Comparison of ENCODE assay signal across 8 cellular contexts in genomic region chr11:61791737-61792309, GRCh38. TPM values are rescaled to one million over a fixed set of nuclear protein-coding genes. Genes with fewer than 3 reads are reported as not detected.
DNase-seq lines count a peak whose midpoint lies in the region; ATAC-seq, FAIRE-seq and TF ChIP-seq lines count a peak whose summit lies in the region.

No MANE protein-coding gene starts in this region.

- 6% methylated on average over 13 of the region's 14 CpGs for WGBS in mammary epithelial cell (ENCODE audit: low coverage, missing lambda C conversion rate)

- no peaks in the 10 kb centered on the region for H3K9me3 ChIP-seq in RWPE2 (ENCODE audit: severe bottlenecking)
- no peaks in the 10 kb centered on the region for H3K9me3 ChIP-seq in mammary epithelial cell (replicated peaks; ENCODE audit: insufficient read depth, low read length)
- H3K9me3 ChIP-seq in iPS-18c (ENCODE audit: control insufficient read depth, insufficient read depth, low read length): no peaks in the 10 kb centered on the region

- peak overlapping the region; percentile 89 to 96 (median 95) for H3K4me3 Mint-ChIP-seq in IgD-negative memory B cell

- H3K27me3 Mint-ChIP-seq in IgD-negative memory B cell: no peaks in the 10 kb centered on the region

- peaks cover 14 to 17% (median 16%) of the 10 kb centered on the region in 3 donors for H3K4me1 Mint-ChIP-seq in IgD-negative memory B cell

- no peaks in the 10 kb centered on the region for H3K9me3 Mint-ChIP-seq in IgD-negative memory B cell

- no peak for TF ChIP-seq CTCF in AG09319 (IDR thresholded peaks at IDR 0.05; ENCODE audit: low read depth, low read length)
- no peak for TF ChIP-seq CTCF in RWPE2 (IDR thresholded peaks at IDR 0.05; ENCODE audit: poor library complexity, severe bottlenecking)
- no peak for TF ChIP-seq CTCF in mammary epithelial cell (conservative IDR thresholded peaks at IDR 0.05 in 1 of 2, IDR thresholded peaks at IDR 0.05 in 1 of 2; ENCODE audit: extremely low read depth in 1 of 2, insufficient read depth in 1 of 2, low read depth in 1 of 2, low read length in 2 of 2)
- no peak for TF ChIP-seq CTCF in D721Med (IDR thresholded peaks at IDR 0.05; ENCODE audit: insufficient read depth, missing control alignments)

- H3K36me3 Mint-ChIP-seq in IgD-negative memory B cell: no peaks in the 10 kb centered on the region

- CTCF ChIA-PET in mammary epithelial cell (lab: Charles Lee; ENCODE audit: low non-redundant PET): interaction anchor here (0.6 kb wide), 1 partner anchor 231 kb away, joined by 5 read pairs; no protein-coding TSS in a partner anchor

- H3K9ac ChIP-seq in mammary epithelial cell (ENCODE audit: insufficient read depth, low read length): peak overlapping the region; percentile 99

- H3K27ac ChIP-seq in RWPE2 (ENCODE audit: poor library complexity, severe bottlenecking) (peak overlapping the region; percentile 79), mammary epithelial cell (ENCODE audit: insufficient read depth, low read depth, low read length) (peak overlapping the region; percentile 96)

- H3K4me1 ChIP-seq in RWPE2 (ENCODE audit: insufficient read depth, poor library complexity, severe bottlenecking): peaks cover 10% of the 10 kb centered on the region
- H3K4me1 ChIP-seq in mammary epithelial cell (ENCODE audit: insufficient read depth, low read length): peaks cover 13% of the 10 kb centered on the region

- H3K27me3 ChIP-seq in RWPE2 (ENCODE audit: insufficient read depth, poor library complexity, severe bottlenecking) (no peaks in the 10 kb centered on the region), mammary epithelial cell (ENCODE audit: insufficient read depth, low read length) (no peaks in the 10 kb centered on the region)

- intact Hi-C loops in mammary epithelial cell (cut with micrococcal nuclease) (loop anchor here (1.0 to 5.0 kb wide), 3 partner anchors 36 to 170 kb away; partner anchors contain the start of gene FADS2), sciatic nerve (cut with DNase I) (no loop called here)

- DNase-seq in AG09319 (ENCODE audit: extremely low read depth, low read depth): peak; percentile 75
- peak; percentile 78 for DNase-seq in RWPE2 (ENCODE audit: low spot score)
- DNase-seq in mammary epithelial cell: peak; percentile 85
- DNase-seq in sciatic nerve (ENCODE audit: low spot score): peak; percentile 86
- DNase-seq in D721Med (ENCODE audit: insufficient read length, low spot score): no peak

- dilution Hi-C loops in mammary epithelial cell (cut with HindIII; ENCODE audit: low sequenced_read_pairs): loop anchor here (5.0 kb wide), 1 partner anchor 90 kb away; no protein-coding TSS in a partner anchor

- peak; percentile 32 for ATAC-seq in GM18867 (IDR thresholded peaks at IDR 0.05; ENCODE audit: unreplicated experiment)
- peak; percentile 44 for ATAC-seq in RWPE2 (ENCODE audit: low read depth)
- peak; percentile 77 for ATAC-seq in sciatic nerve

- H2AFZ ChIP-seq in mammary epithelial cell (ENCODE audit: low read depth, low read length): peak overlapping the region; percentile 96

- TSS peak; percentile 85 for BruUV-seq in mammary epithelial cell (replicated peaks; lab: Mats Ljungman, UMichigan)

- peak overlapping the region; percentile 92 for H3K4me2 ChIP-seq in mammary epithelial cell (ENCODE audit: insufficient read depth, low read depth, low read length)

- H3K79me2 ChIP-seq in mammary epithelial cell (ENCODE audit: insufficient read depth, low read length): peaks cover 73% of the 10 kb centered on the region

- H3K36me3 ChIP-seq in RWPE2 (ENCODE audit: low read depth): peaks cover 66% of the 10 kb centered on the region
- H3K36me3 ChIP-seq in mammary epithelial cell (ENCODE audit: insufficient read depth, low read length): peaks cover 7% of the 10 kb centered on the region

- peak overlapping the region; percentile 66 for H3K4me3 ChIP-seq in RWPE2 (ENCODE audit: severe bottlenecking)
- peak overlapping the region; percentile 63 to 93 (median 92) for H3K4me3 ChIP-seq in mammary epithelial cell (replicated peaks in 1 of 3; ENCODE audit: insufficient read depth in 1 of 3, low read depth in 2 of 3, low read length in 3 of 3)
- H3K4me3 ChIP-seq in iPS-18c (ENCODE audit: insufficient read depth, low read depth, low read length): peak overlapping the region; percentile 91

- peak overlapping the region; percentile 94 to 99 (median 98) for H3K27ac Mint-ChIP-seq in IgD-negative memory B cell

- FAIRE-seq in D721Med (lab: Jason Lieb, UNC): no peak

- no peaks in the 10 kb centered on the region for H4K20me1 ChIP-seq in mammary epithelial cell (ENCODE audit: insufficient read depth, low read length)

- in situ Hi-C loops in mammary epithelial cell (cut with MboI; ENCODE audit: low sequenced_read_pairs in 2 of 2): loop anchor here in 1 of 2 donors (5.0 to 25.0 kb wide), 3 partner anchors 155 to 920 kb away; partner anchors contain the start of genes BSCL2 and GNG3

RNA-seq across cellular contexts. Expression of gene TMEM258, which starts 0.6 kb away (rescaled TPM):
- polyA plus RNA-seq in IgD-negative memory B cell (210 TPM), mammary epithelial cell (202 TPM)
- total RNA-seq in mammary epithelial cell (10 to 100 TPM; 48.2 to 99.7 TPM), sciatic nerve (96.6 TPM)
- polyA minus RNA-seq in mammary epithelial cell: 79.7 TPM

RNA-seq across cellular contexts. Expression of gene FEN1, which starts 0.9 kb away (rescaled TPM):
- polyA plus RNA-seq in IgD-negative memory B cell (12.6 TPM), mammary epithelial cell (65.0 TPM)
- total RNA-seq in mammary epithelial cell (10 to 100 TPM; 11.7 to 46.1 TPM), sciatic nerve (3.7 TPM)
- 96.1 TPM for polyA minus RNA-seq in mammary epithelial cell

RNA-seq across cellular contexts. Expression of gene FADS1, which starts 25.0 kb away (rescaled TPM):
- polyA plus RNA-seq in IgD-negative memory B cell (1.6 TPM), mammary epithelial cell (56.1 TPM)
- total RNA-seq in mammary epithelial cell (10 to 100 TPM; 32.9 to 38.8 TPM), sciatic nerve (99.3 TPM)
- polyA minus RNA-seq in mammary epithelial cell: 31.0 TPM

RNA-seq across cellular contexts. Expression of gene FADS2, which starts 36.3 kb away (rescaled TPM):
- polyA plus RNA-seq in IgD-negative memory B cell (0.63 TPM), mammary epithelial cell (314 TPM)
- total RNA-seq in mammary epithelial cell (100 to 1,000 TPM in 1 of 2 donors, 10 to 100 TPM in 1; 70.7 to 222 TPM), sciatic nerve (140 TPM)
- 502 TPM for polyA minus RNA-seq in mammary epithelial cell

RNA-seq across cellular contexts. Expression of gene MYRF, which starts 39.4 kb away (rescaled TPM):
- polyA plus RNA-seq in IgD-negative memory B cell: not detected
- under 1 TPM; under 0.01 to 0.26 TPM for total RNA-seq in mammary epithelial cell
- polyA plus RNA-seq in mammary epithelial cell: 0.16 TPM
- polyA minus RNA-seq in mammary epithelial cell: not detected
- total RNA-seq in sciatic nerve: 10.4 TPM
